Comparison of ENCODE assay signal across 16 cellular contexts in the genomic region with DNA sequence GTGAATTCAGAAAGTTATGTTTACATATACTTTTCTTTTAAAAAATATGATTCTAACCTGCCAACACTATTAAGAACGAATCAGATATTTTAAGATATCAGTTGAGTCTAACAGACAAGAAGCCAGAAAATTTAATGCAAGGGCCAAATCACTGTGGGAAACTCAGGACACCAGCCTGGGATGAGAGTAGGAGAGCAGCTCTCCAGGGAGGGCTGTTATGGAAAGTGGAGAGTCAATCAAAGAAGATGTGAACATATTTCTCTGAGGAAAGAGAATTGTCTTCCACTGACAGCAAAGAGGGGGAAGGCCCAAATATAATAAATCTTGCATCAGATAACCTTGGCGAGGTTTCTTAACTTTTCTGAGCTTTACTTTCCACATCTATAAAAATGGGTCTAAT.
DNase-seq lines count a peak whose midpoint lies in the region; ATAC-seq lines count a peak whose summit lies in the region.
"Had no signal": no experiment of that assay in that cellular context is flagged by ENCODE, and none has a peak within 500 bp of the region (broad histone marks: within the 10 kb centered on the region; RNA-seq: fewer than 3 reads in every experiment).

No MANE protein-coding gene starts in this region.

- no peak overlapping the region for H3K4me3 Mint-ChIP-seq in activated naive CD4-positive, alpha-beta T cell treated with anti-CD3 and anti-CD28 coated beads for 36 hours
- H3K4me3 Mint-ChIP-seq in stimulated activated naive CD8-positive, alpha-beta T cell treated with anti-CD3 and anti-CD28 coated beads, Interleukin-15, Interleukin-2, amounts not matched to agents 100 ng/mL and 50 ng/mL, for 24 hours: no peak overlapping the region
- no peak overlapping the region for H3K4me3 Mint-ChIP-seq in naive thymus-derived CD4-positive, alpha-beta T cell
- H3K4me3 Mint-ChIP-seq: IgD-negative memory B cell had no signal

- no peak for ATAC-seq in activated naive CD4-positive, alpha-beta T cell treated with anti-CD3 and anti-CD28 coated beads, Interleukin-2, amount 50 U/mL, for 72 hours
- ATAC-seq in stimulated activated naive CD8-positive, alpha-beta T cell treated with anti-CD3 and anti-CD28 coated beads, Interleukin-15, Interleukin-2, amounts not matched to agents 100 U/mL and 50 U/mL, for 24 hours: no peak
- no peak for ATAC-seq in naive thymus-derived CD4-positive, alpha-beta T cell

- no peaks in the 10 kb centered on the region for H3K27me3 Mint-ChIP-seq in activated naive CD4-positive, alpha-beta T cell treated with anti-CD3 and anti-CD28 coated beads for 36 hours (ENCODE audit: low read depth)
- no peaks in the 10 kb centered on the region for H3K27me3 Mint-ChIP-seq in stimulated activated naive CD8-positive, alpha-beta T cell treated with anti-CD3 and anti-CD28 coated beads, Interleukin-15, Interleukin-2, amounts not matched to agents 100 ng/mL and 50 ng/mL, for 24 hours
- no peaks in the 10 kb centered on the region for H3K27me3 Mint-ChIP-seq in naive thymus-derived CD4-positive, alpha-beta T cell
- H3K27me3 Mint-ChIP-seq: IgD-negative memory B cell had no signal

- H3K4me1 ChIP-seq in naive thymus-derived CD4-positive, alpha-beta T cell (ENCODE audit: control insufficient read depth in 2 of 2, insufficient read depth in 2 of 2, low read length in 2 of 2): no peaks in the 10 kb centered on the region

- POLR2A ChIA-PET in naive thymus-derived CD4-positive, alpha-beta T cell (lab: Charles Lee): no interaction called here

- CTCF ChIA-PET in activated naive CD4-positive, alpha-beta T cell treated with anti-CD3 and anti-CD28 coated beads for 36 hours (lab: Charles Lee): no interaction called here
- CTCF ChIA-PET in naive thymus-derived CD4-positive, alpha-beta T cell (lab: Charles Lee): no interaction called here

- no peaks in the 10 kb centered on the region for H3K9me3 Mint-ChIP-seq in activated naive CD4-positive, alpha-beta T cell treated with anti-CD3 and anti-CD28 coated beads for 36 hours
- no peaks in the 10 kb centered on the region for H3K9me3 Mint-ChIP-seq in activated naive CD4-positive, alpha-beta T cell treated with anti-CD3 and anti-CD28 coated beads, Interleukin-2, amount 50 U/mL, for 72 hours
- no peaks in the 10 kb centered on the region for H3K9me3 Mint-ChIP-seq in stimulated activated naive CD8-positive, alpha-beta T cell treated with anti-CD3 and anti-CD28 coated beads, Interleukin-15, Interleukin-2, amounts not matched to agents 100 ng/mL and 50 ng/mL, for 24 hours
- no peaks in the 10 kb centered on the region for H3K9me3 Mint-ChIP-seq in naive thymus-derived CD4-positive, alpha-beta T cell

- peaks cover 8 to 11% (median 10%) of the 10 kb centered on the region in 3 experiments for H3K36me3 ChIP-seq in naive thymus-derived CD4-positive, alpha-beta T cell (ENCODE audit: control insufficient read depth in 2 of 3, insufficient read depth in 3 of 3, low read length in 3 of 3)

- peak overlapping the region; percentile 27 for H3K27ac Mint-ChIP-seq in activated naive CD4-positive, alpha-beta T cell treated with anti-CD3 and anti-CD28 coated beads for 36 hours
- peak overlapping the region in 1 of 2 donors; percentile 44 for H3K27ac Mint-ChIP-seq in activated naive CD4-positive, alpha-beta T cell treated with anti-CD3 and anti-CD28 coated beads, Interleukin-2, amount 50 U/mL, for 72 hours
- H3K27ac Mint-ChIP-seq in stimulated activated naive CD8-positive, alpha-beta T cell treated with anti-CD3 and anti-CD28 coated beads, Interleukin-15, Interleukin-2, amounts not matched to agents 100 ng/mL and 50 ng/mL, for 24 hours: peak overlapping the region; percentile 22
- peak overlapping the region in 6 of 9 donors; percentile 4 to 71 (median 28) for H3K27ac Mint-ChIP-seq in naive thymus-derived CD4-positive, alpha-beta T cell

- H3K9me3 ChIP-seq in naive thymus-derived CD4-positive, alpha-beta T cell (ENCODE audit: control insufficient read depth in 2 of 3, low read length in 3 of 3): no peaks in the 10 kb centered on the region

- H3K36me3 Mint-ChIP-seq in activated naive CD4-positive, alpha-beta T cell treated with anti-CD3 and anti-CD28 coated beads for 36 hours (ENCODE audit: low read depth): peaks cover 8% of the 10 kb centered on the region
- H3K36me3 Mint-ChIP-seq in activated naive CD4-positive, alpha-beta T cell treated with anti-CD3 and anti-CD28 coated beads, Interleukin-2, amount 50 U/mL, for 72 hours: peaks cover 0 to 11% of the 10 kb centered on the region in 2 donors
- H3K36me3 Mint-ChIP-seq in stimulated activated naive CD8-positive, alpha-beta T cell treated with anti-CD3 and anti-CD28 coated beads, Interleukin-15, Interleukin-2, amounts not matched to agents 100 ng/mL and 50 ng/mL, for 24 hours (ENCODE audit: low read depth): peaks cover 32% of the 10 kb centered on the region
- H3K36me3 Mint-ChIP-seq in naive thymus-derived CD4-positive, alpha-beta T cell: peaks cover 8 to 61% (median 38%) of the 10 kb centered on the region in 5 donors

- intact Hi-C loops in activated naive CD4-positive, alpha-beta T cell treated with anti-CD3 and anti-CD28 coated beads for 36 hours (cut with micrococcal nuclease): no loop called here
- intact Hi-C loops in naive thymus-derived CD4-positive, alpha-beta T cell (cut with micrococcal nuclease): loop anchor here in 1 of 2 donors (1.0 kb wide), 1 partner anchor 11 kb away; no protein-coding TSS in a partner anchor

- no peaks in the 10 kb centered on the region for H3K4me1 Mint-ChIP-seq in activated naive CD4-positive, alpha-beta T cell treated with anti-CD3 and anti-CD28 coated beads for 36 hours (ENCODE audit: low read depth)
- H3K4me1 Mint-ChIP-seq in stimulated activated naive CD8-positive, alpha-beta T cell treated with anti-CD3 and anti-CD28 coated beads, Interleukin-15, Interleukin-2, amounts not matched to agents 100 ng/mL and 50 ng/mL, for 24 hours (ENCODE audit: low read depth): no peaks in the 10 kb centered on the region
- H3K4me1 Mint-ChIP-seq in naive thymus-derived CD4-positive, alpha-beta T cell: peaks cover 5 to 27% (median 17%) of the 10 kb centered on the region in 7 donors

- no peak for DNase-seq in activated naive CD4-positive, alpha-beta T cell treated with anti-CD3 and anti-CD28 coated beads for 36 hours
- DNase-seq in activated naive CD4-positive, alpha-beta T cell treated with anti-CD3 and anti-CD28 coated beads, Interleukin-2, amount 50 U/mL, for 72 hours (ENCODE audit: low spot score in 2 of 2): no peak
- DNase-seq in stimulated activated naive CD8-positive, alpha-beta T cell treated with anti-CD3 and anti-CD28 coated beads, Interleukin-15, Interleukin-2, amounts not matched to agents 100 U/mL and 50 U/mL, for 24 hours: no peak
- no peak for DNase-seq in naive thymus-derived CD4-positive, alpha-beta T cell
- DNase-seq in hepatic stellate cell (ENCODE audit: low spot score): no peak
- DNase-seq in AG08395 (ENCODE audit: low spot score): no peak
- DNase-seq in NCI-H524 (lab: John Stamatoyannopoulos, UW): no peak
- DNase-seq: DMS79, Karpas-422, NCI-H1048, NCI-H1436, NCI-H1930, NCI-H226, NCI-H524 treated with DMSO at 0.1 percent for 48 hours had no signal

- H3K4me3 ChIP-seq in naive thymus-derived CD4-positive, alpha-beta T cell (ENCODE audit: low read length): no peak overlapping the region

- H3K27ac ChIP-seq in naive thymus-derived CD4-positive, alpha-beta T cell (ENCODE audit: low read depth, low read length): no peak overlapping the region

- no peaks in the 10 kb centered on the region for H3K27me3 ChIP-seq in naive thymus-derived CD4-positive, alpha-beta T cell (ENCODE audit: control insufficient read depth in 2 of 2, insufficient read depth in 2 of 2, low read length in 2 of 2)
